1 cellular context compared by ENCODE assay signal in the genomic region with DNA sequence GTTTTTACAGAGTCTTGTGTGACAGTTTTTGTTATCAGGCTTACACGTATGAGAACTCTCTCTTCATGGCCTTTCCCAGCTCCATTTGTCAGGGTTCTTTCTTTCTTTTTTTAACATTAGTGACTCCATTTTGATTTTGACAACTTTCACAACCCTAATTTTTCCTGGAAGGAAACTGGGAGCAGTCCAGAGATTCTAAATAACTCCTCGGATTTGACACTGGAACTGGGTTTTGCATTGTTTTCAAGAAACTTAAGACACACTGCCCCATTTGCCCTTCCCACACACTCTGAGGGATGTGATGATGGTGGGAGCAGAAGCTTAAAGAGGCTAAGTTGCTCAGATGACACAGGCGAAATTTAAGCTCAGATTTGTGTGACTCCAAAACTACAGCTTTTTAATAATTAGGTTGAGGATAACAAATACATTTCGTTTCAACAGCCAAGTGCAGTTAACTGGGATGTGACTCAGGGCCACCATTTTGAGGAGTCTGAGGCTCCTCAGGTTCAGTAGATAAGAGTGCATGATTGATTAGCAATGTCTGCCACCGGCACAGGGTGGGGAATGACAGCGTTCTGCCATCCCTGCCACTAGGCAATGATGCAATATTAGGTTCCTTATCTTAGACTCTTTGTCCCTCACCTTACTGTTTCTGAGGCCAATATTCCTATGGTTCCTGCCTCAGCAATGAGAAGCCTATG.
TF ChIP-seq lines count a peak whose summit lies in the region.

No MANE protein-coding gene starts in this region.

TF ChIP-seq in K562, 482 proteins besides CTCF, POLR2A, EP300 and RAD21 (continued from another document and continues in another):
- TF ChIP-seq ARID4B (CRISPR knock-in tag; IDR thresholded peaks at IDR 0.05) (no peak), GTF2E2 (tag; IDR thresholded peaks at IDR 0.05) (no peak), TCF7 (IDR thresholded peaks at IDR 0.05; ENCODE audit: borderline replicate concordance) (no peak), RFX7 (CRISPR knock-in tag; IDR thresholded peaks at IDR 0.05) (no peak), MTA2 (IDR thresholded peaks at IDR 0.05; ENCODE audit: low read depth) (no peak), HNRNPH1 (optimal IDR thresholded peaks at IDR 0.05; ENCODE audit: low read depth, low read length) (no peak), NR1H2 (CRISPR knock-in tag; IDR thresholded peaks at IDR 0.05) (no peak), BHLHE40 (IDR thresholded peaks at IDR 0.05; ENCODE audit: low read length) (no peak), RHOXF2B (CRISPR knock-in tag; conservative IDR thresholded peaks at IDR 0.05) (no peak), ZNF449 (CRISPR knock-in tag; IDR thresholded peaks at IDR 0.05) (no peak), TEAD4 (IDR thresholded peaks at IDR 0.05; ENCODE audit: low read length) (peak; percentile 55; the same call in 1 of the 2 replicates), TEAD4 (CRISPR knock-in tag; IDR thresholded peaks at IDR 0.05; ENCODE audit: borderline replicate concordance) (no peak), ETS1 (conservative IDR thresholded peaks at IDR 0.05; ENCODE audit: control insufficient read depth, low read depth, low read length) (no peak), TAF15 (IDR thresholded peaks at IDR 0.05; ENCODE audit: low read depth, low read length) (no peak), ZBTB8A (IDR thresholded peaks at IDR 0.05; ENCODE audit: partially characterized antibody) (no peak), MAFF (IDR thresholded peaks at IDR 0.05; ENCODE audit: low read length) (no peak), SNRNP70 (optimal IDR thresholded peaks at IDR 0.05; ENCODE audit: low read depth, low read length) (no peak), IRF2 (CRISPR knock-in tag; IDR thresholded peaks at IDR 0.05) (no peak), SMAD3 (CRISPR knock-in tag; conservative IDR thresholded peaks at IDR 0.05) (peak; percentile 76; the same call in 1 of the 2 replicates), HDGF (IDR thresholded peaks at IDR 0.05) (no peak), POLR2AphosphoS2 (IDR thresholded peaks at IDR 0.05; ENCODE audit: low read length) (no peak), SREBF2 (CRISPR knock-in tag; IDR thresholded peaks at IDR 0.05) (no peak), MEF2D (tag; conservative IDR thresholded peaks at IDR 0.05; ENCODE audit: low read depth) (0 out of 2 replicates have a peak, but pooled peaks have one; percentile 35), ASH1L (IDR thresholded peaks at IDR 0.05; ENCODE audit: borderline replicate concordance, low read depth, partially characterized antibody) (no peak), ZNF561 (CRISPR knock-in tag; conservative IDR thresholded peaks at IDR 0.05) (no peak), ZNF224 (CRISPR knock-in tag; IDR thresholded peaks at IDR 0.05) (no peak), RFX5 (IDR thresholded peaks at IDR 0.05; ENCODE audit: low read depth, low read length) (no peak), ZNF280A (IDR thresholded peaks at IDR 0.05; ENCODE audit: low read depth, partially characterized antibody) (no peak), HSF4 (CRISPR knock-in tag; IDR thresholded peaks at IDR 0.05; ENCODE audit: borderline replicate concordance) (no peak), ESRRB (CRISPR knock-in tag; IDR thresholded peaks at IDR 0.05; ENCODE audit: borderline replicate concordance) (no peak), SMAD4 (CRISPR knock-in tag; conservative IDR thresholded peaks at IDR 0.05) (peak; percentile 57), HCFC1 (IDR thresholded peaks at IDR 0.05; ENCODE audit: low read depth, low read length) (no peak)
- TF ChIP-seq, protein P1, sequence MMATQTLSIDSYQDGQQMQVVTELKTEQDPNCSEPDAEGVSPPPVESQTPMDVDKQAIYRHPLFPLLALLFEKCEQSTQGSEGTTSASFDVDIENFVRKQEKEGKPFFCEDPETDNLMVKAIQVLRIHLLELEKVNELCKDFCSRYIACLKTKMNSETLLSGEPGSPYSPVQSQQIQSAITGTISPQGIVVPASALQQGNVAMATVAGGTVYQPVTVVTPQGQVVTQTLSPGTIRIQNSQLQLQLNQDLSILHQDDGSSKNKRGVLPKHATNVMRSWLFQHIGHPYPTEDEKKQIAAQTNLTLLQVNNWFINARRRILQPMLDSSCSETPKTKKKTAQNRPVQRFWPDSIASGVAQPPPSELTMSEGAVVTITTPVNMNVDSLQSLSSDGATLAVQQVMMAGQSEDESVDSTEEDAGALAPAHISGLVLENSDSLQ (IDR thresholded peaks at IDR 0.05) = peak; percentile 67
- TF ChIP-seq, protein P2, sequence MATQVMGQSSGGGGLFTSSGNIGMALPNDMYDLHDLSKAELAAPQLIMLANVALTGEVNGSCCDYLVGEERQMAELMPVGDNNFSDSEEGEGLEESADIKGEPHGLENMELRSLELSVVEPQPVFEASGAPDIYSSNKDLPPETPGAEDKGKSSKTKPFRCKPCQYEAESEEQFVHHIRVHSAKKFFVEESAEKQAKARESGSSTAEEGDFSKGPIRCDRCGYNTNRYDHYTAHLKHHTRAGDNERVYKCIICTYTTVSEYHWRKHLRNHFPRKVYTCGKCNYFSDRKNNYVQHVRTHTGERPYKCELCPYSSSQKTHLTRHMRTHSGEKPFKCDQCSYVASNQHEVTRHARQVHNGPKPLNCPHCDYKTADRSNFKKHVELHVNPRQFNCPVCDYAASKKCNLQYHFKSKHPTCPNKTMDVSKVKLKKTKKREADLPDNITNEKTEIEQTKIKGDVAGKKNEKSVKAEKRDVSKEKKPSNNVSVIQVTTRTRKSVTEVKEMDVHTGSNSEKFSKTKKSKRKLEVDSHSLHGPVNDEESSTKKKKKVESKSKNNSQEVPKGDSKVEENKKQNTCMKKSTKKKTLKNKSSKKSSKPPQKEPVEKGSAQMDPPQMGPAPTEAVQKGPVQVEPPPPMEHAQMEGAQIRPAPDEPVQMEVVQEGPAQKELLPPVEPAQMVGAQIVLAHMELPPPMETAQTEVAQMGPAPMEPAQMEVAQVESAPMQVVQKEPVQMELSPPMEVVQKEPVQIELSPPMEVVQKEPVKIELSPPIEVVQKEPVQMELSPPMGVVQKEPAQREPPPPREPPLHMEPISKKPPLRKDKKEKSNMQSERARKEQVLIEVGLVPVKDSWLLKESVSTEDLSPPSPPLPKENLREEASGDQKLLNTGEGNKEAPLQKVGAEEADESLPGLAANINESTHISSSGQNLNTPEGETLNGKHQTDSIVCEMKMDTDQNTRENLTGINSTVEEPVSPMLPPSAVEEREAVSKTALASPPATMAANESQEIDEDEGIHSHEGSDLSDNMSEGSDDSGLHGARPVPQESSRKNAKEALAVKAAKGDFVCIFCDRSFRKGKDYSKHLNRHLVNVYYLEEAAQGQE (CRISPR knock-in tag; IDR thresholded peaks at IDR 0.05; ENCODE audit: low read depth) = no peak
- TF ChIP-seq, protein P3, sequence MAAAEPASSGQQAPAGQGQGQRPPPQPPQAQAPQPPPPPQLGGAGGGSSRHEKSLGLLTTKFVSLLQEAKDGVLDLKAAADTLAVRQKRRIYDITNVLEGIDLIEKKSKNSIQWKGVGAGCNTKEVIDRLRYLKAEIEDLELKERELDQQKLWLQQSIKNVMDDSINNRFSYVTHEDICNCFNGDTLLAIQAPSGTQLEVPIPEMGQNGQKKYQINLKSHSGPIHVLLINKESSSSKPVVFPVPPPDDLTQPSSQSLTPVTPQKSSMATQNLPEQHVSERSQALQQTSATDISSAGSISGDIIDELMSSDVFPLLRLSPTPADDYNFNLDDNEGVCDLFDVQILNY (CRISPR knock-in tag; IDR thresholded peaks at IDR 0.05) = no peak
- TF ChIP-seq, protein P4, sequence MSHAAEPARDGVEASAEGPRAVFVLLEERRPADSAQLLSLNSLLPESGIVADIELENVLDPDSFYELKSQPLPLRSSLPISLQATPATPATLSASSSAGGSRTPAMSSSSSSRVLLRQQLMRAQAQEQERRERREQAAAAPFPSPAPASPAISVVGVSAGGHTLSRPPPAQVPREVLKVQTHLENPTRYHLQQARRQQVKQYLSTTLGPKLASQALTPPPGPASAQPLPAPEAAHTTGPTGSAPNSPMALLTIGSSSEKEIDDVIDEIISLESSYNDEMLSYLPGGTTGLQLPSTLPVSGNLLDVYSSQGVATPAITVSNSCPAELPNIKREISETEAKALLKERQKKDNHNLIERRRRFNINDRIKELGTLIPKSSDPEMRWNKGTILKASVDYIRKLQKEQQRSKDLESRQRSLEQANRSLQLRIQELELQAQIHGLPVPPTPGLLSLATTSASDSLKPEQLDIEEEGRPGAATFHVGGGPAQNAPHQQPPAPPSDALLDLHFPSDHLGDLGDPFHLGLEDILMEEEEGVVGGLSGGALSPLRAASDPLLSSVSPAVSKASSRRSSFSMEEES (CRISPR knock-in tag; IDR thresholded peaks at IDR 0.05) = no peak
- TF ChIP-seq, protein P5, sequence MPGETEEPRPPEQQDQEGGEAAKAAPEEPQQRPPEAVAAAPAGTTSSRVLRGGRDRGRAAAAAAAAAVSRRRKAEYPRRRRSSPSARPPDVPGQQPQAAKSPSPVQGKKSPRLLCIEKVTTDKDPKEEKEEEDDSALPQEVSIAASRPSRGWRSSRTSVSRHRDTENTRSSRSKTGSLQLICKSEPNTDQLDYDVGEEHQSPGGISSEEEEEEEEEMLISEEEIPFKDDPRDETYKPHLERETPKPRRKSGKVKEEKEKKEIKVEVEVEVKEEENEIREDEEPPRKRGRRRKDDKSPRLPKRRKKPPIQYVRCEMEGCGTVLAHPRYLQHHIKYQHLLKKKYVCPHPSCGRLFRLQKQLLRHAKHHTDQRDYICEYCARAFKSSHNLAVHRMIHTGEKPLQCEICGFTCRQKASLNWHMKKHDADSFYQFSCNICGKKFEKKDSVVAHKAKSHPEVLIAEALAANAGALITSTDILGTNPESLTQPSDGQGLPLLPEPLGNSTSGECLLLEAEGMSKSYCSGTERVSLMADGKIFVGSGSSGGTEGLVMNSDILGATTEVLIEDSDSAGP (CRISPR knock-in tag; IDR thresholded peaks at IDR 0.05) = no peak
- TF ChIP-seq, protein P6, sequence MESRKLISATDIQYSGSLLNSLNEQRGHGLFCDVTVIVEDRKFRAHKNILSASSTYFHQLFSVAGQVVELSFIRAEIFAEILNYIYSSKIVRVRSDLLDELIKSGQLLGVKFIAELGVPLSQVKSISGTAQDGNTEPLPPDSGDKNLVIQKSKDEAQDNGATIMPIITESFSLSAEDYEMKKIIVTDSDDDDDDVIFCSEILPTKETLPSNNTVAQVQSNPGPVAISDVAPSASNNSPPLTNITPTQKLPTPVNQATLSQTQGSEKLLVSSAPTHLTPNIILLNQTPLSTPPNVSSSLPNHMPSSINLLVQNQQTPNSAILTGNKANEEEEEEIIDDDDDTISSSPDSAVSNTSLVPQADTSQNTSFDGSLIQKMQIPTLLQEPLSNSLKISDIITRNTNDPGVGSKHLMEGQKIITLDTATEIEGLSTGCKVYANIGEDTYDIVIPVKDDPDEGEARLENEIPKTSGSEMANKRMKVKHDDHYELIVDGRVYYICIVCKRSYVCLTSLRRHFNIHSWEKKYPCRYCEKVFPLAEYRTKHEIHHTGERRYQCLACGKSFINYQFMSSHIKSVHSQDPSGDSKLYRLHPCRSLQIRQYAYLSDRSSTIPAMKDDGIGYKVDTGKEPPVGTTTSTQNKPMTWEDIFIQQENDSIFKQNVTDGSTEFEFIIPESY (CRISPR knock-in tag; IDR thresholded peaks at IDR 0.05) = no peak
